1 cellular context compared by ENCODE assay signal in the genomic region with DNA sequence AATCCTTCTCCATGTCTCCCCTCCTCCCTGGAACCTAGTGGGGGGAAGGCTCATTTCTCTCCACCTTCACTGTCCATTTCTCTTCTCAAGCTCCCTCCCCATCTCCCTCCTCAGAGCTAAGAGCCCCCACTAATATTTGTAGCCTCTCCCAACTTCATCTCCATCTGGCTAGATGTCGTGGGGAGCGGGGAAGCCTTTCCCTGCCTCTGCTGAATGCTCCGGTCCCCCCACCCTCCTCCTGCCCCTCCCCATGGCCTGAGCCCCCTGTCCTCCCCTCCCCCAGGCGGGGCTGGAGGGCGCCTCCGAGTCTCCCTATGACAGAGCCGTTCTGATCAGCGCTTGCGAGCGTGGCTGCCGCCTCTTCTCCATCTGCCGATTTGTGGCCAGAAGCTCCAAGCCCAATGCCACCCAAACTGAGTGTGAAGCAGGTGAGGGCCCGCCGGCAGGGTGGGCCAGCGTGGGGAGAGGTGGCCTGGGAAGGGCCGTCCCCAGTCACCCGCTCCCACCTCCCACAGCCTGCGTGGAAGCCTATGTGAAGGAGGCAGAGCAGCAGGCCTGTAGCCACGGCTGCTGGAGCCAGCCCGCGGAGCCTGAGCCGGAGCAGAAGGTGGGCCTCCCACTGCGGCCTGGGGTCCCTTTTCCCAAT.
TF ChIP-seq lines count a peak whose summit lies in the region.

No MANE protein-coding gene starts in this region.

TF ChIP-seq in HepG2, 621 proteins besides CTCF, POLR2A, EP300 and RAD21:
- TF ChIP-seq ZBTB38 (CRISPR knock-in tag; IDR thresholded peaks at IDR 0.05): peak; percentile 62; the same call in 1 of the 2 replicates
- TF ChIP-seq RCOR2 (CRISPR knock-in tag; IDR thresholded peaks at IDR 0.05): no peak
